27 cellular contexts compared by ENCODE assay signal in the genomic region with DNA sequence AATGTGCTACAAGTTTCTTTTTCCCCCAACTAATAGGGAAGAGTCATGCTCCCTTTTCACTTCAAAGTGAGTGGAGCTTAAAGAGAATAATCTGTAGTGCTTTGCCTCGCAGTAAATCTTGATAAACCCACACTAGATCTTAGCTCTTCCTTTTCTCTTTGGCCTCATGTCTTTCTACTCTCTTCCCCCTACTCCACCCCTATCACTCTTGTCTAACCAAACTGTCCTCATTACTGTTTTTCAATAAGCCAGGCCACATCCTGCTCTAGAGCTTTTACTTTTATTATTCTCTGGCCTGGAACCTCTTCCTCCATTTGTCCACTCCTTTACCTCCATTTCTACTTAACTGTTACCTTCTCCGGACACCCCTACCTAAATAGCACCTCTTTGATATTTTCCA.
A peak's percentile ranks its signal among the peaks of the same experiment; 100 is the strongest.
DNase-seq lines count a peak whose midpoint lies in the region; ATAC-seq and TF ChIP-seq lines count a peak whose summit lies in the region.
"Had no signal": no experiment of that assay in that cellular context is flagged by ENCODE, and none has a peak within 500 bp of the region (broad histone marks: within the 10 kb centered on the region; RNA-seq: fewer than 3 reads in every experiment).

No MANE protein-coding gene starts in this region.

- intact Hi-C loops in prostate gland (cut with DNase I) (no loop called here), body of pancreas (cut with DNase I) (no loop called here)

- no peak overlapping the region for H3K27ac ChIP-seq in prostate gland
- no peak overlapping the region for H3K27ac ChIP-seq in body of pancreas
- H3K27ac ChIP-seq: BLaER1 treated with 17β-estradiol and CSF1 and Interleukin-3, amounts not matched to agents 10 nM and 100 nM; gastrocnemius medialis; ovary; RWPE1; SK-N-MC; testis; uterus; WERI-Rb-1 had no signal

- H3K27ac Mint-ChIP-seq in activated naive CD4-positive, alpha-beta T cell treated with anti-CD3 and anti-CD28 coated beads, Interleukin-2, amount 10 ng/mL, durations not matched to agents 7 days and 5 days, result peak overlapping the region; percentile 96
- H3K27ac Mint-ChIP-seq in T-helper 2 cell treated with Interferon-gamma antibody and Interleukin-4, amounts not matched to agents 5 μg/mL and 100 μg/mL, for 36 hours, result peak overlapping the region; percentile 97
- peak overlapping the region; percentile 60 for H3K27ac Mint-ChIP-seq in central memory CD8-positive, alpha-beta T cell (ENCODE audit: low read depth)
- H3K27ac Mint-ChIP-seq in stimulated activated naive CD8-positive, alpha-beta T cell treated with anti-CD3 and anti-CD28 coated beads, Interleukin-15, amount 100 ng/mL, for 72 hours, result peak overlapping the region; percentile 72 to 97
- H3K27ac Mint-ChIP-seq: dendritic cell treated with granulocyte-macrophage colony-stimulating factor and Interleukin-4, amounts not matched to agents 40 ng/mL and 50 ng/mL, for 4 days; nephron; stimulated activated memory B cell treated with anti-CD40 and anti-IgM and Interleukin-4, amounts not matched to agents 10 μg/mL and 1 μg/mL and 100 μg/mL, for 72 hours had no signal

- WGBS in prostate gland, result 90% methylated on average over 2 of the region's 2 CpGs
- 69 to 81% methylated on average over 2 of the region's 2 CpGs for whole genome bisulfite sequencing in body of pancreas, 2 donors

- H3K4me1 ChIP-seq in prostate gland (replicated peaks) (no peaks in the 10 kb centered on the region), body of pancreas (no peaks in the 10 kb centered on the region)
- H3K4me1 ChIP-seq: gastrocnemius medialis, testis, uterus had no signal

- no peaks in the 10 kb centered on the region for H3K9me3 ChIP-seq in prostate gland
- no peaks in the 10 kb centered on the region for H3K9me3 ChIP-seq in body of pancreas
- H3K9me3 ChIP-seq: gastrocnemius medialis, ovary, testis, uterus had no signal

- no peaks in the 10 kb centered on the region for H3K27me3 Mint-ChIP-seq in activated naive CD4-positive, alpha-beta T cell treated with anti-CD3 and anti-CD28 coated beads, Interleukin-2, amount 10 ng/mL, durations not matched to agents 7 days and 5 days
- H3K27me3 Mint-ChIP-seq in T-helper 2 cell treated with Interferon-gamma antibody and Interleukin-4, amounts not matched to agents 5 μg/mL and 100 μg/mL, for 36 hours (ENCODE audit: low read depth), result no peaks in the 10 kb centered on the region
- H3K27me3 Mint-ChIP-seq in central memory CD8-positive, alpha-beta T cell, result no peaks in the 10 kb centered on the region
- no peaks in the 10 kb centered on the region for H3K27me3 Mint-ChIP-seq in stimulated activated naive CD8-positive, alpha-beta T cell treated with anti-CD3 and anti-CD28 coated beads, Interleukin-15, amount 100 ng/mL, for 72 hours
- H3K27me3 Mint-ChIP-seq: dendritic cell treated with granulocyte-macrophage colony-stimulating factor and Interleukin-4, amounts not matched to agents 40 ng/mL and 50 ng/mL, for 4 days; stimulated activated memory B cell treated with anti-CD40 and anti-IgM and Interleukin-4, amounts not matched to agents 10 μg/mL and 1 μg/mL and 100 μg/mL, for 72 hours had no signal

- TF ChIP-seq CTCF in prostate gland (IDR thresholded peaks at IDR 0.05) (no peak), body of pancreas (IDR thresholded peaks at IDR 0.05) (no peak)

- peaks cover 76% of the 10 kb centered on the region for H3K4me1 Mint-ChIP-seq in activated naive CD4-positive, alpha-beta T cell treated with anti-CD3 and anti-CD28 coated beads, Interleukin-2, amount 10 ng/mL, durations not matched to agents 7 days and 5 days
- peaks cover 76% of the 10 kb centered on the region for H3K4me1 Mint-ChIP-seq in T-helper 2 cell treated with Interferon-gamma antibody and Interleukin-4, amounts not matched to agents 5 μg/mL and 100 μg/mL, for 36 hours (ENCODE audit: low read depth)
- peaks cover 56% of the 10 kb centered on the region for H3K4me1 Mint-ChIP-seq in central memory CD8-positive, alpha-beta T cell
- H3K4me1 Mint-ChIP-seq in stimulated activated naive CD8-positive, alpha-beta T cell treated with anti-CD3 and anti-CD28 coated beads, Interleukin-15, amount 100 ng/mL, for 72 hours, result peaks cover 76% of the 10 kb centered on the region
- H3K4me1 Mint-ChIP-seq: nephron had no signal

- H3K36me3 ChIP-seq in prostate gland (no peaks in the 10 kb centered on the region), body of pancreas (replicated peaks in 1 of 2; ENCODE audit: insufficient read depth in 1 of 2, low read depth in 2 of 2) (no peaks in the 10 kb centered on the region)
- H3K36me3 ChIP-seq: BLaER1 treated with 17β-estradiol and CSF1 and Interleukin-3, amounts not matched to agents 10 nM and 100 nM; gastrocnemius medialis; ovary; uterus; WERI-Rb-1 had no signal

- CTCF ChIA-PET in activated naive CD4-positive, alpha-beta T cell treated with anti-CD3 and anti-CD28 coated beads, Interleukin-2, amount 10 ng/mL, durations not matched to agents 7 days and 5 days (lab: Charles Lee), result interaction anchor here (0.7 to 2.5 kb wide), 10 partner anchors 10 to 286 kb away, joined by 3 to 17 read pairs (median 4); no protein-coding TSS in a partner anchor

- no peak overlapping the region for H3K4me3 Mint-ChIP-seq in activated naive CD4-positive, alpha-beta T cell treated with anti-CD3 and anti-CD28 coated beads, Interleukin-2, amount 10 ng/mL, durations not matched to agents 7 days and 5 days
- peak overlapping the region; percentile 42 for H3K4me3 Mint-ChIP-seq in T-helper 2 cell treated with Interferon-gamma antibody and Interleukin-4, amounts not matched to agents 5 μg/mL and 100 μg/mL, for 36 hours
- H3K4me3 Mint-ChIP-seq in central memory CD8-positive, alpha-beta T cell, result peak overlapping the region; percentile 3
- peak overlapping the region; percentile 17 to 65 for H3K4me3 Mint-ChIP-seq in stimulated activated naive CD8-positive, alpha-beta T cell treated with anti-CD3 and anti-CD28 coated beads, Interleukin-15, amount 100 ng/mL, for 72 hours
- H3K4me3 Mint-ChIP-seq: dendritic cell treated with granulocyte-macrophage colony-stimulating factor and Interleukin-4, amounts not matched to agents 40 ng/mL and 50 ng/mL, for 4 days; nephron; stimulated activated memory B cell treated with anti-CD40 and anti-IgM and Interleukin-4, amounts not matched to agents 10 μg/mL and 1 μg/mL and 100 μg/mL, for 72 hours had no signal

- peaks cover 16% of the 10 kb centered on the region for H3K9me3 Mint-ChIP-seq in activated naive CD4-positive, alpha-beta T cell treated with anti-CD3 and anti-CD28 coated beads, Interleukin-2, amount 10 ng/mL, durations not matched to agents 7 days and 5 days
- peaks cover 16% of the 10 kb centered on the region for H3K9me3 Mint-ChIP-seq in T-helper 2 cell treated with Interferon-gamma antibody and Interleukin-4, amounts not matched to agents 5 μg/mL and 100 μg/mL, for 36 hours
- peaks cover 15% of the 10 kb centered on the region for H3K9me3 Mint-ChIP-seq in central memory CD8-positive, alpha-beta T cell
- H3K9me3 Mint-ChIP-seq in stimulated activated naive CD8-positive, alpha-beta T cell treated with anti-CD3 and anti-CD28 coated beads, Interleukin-15, amount 100 ng/mL, for 72 hours, result peaks cover 7 to 20% of the 10 kb centered on the region in 2 donors
- H3K9me3 Mint-ChIP-seq: dendritic cell treated with granulocyte-macrophage colony-stimulating factor and Interleukin-4, amounts not matched to agents 40 ng/mL and 50 ng/mL, for 4 days; nephron had no signal

- H3K36me3 Mint-ChIP-seq in activated naive CD4-positive, alpha-beta T cell treated with anti-CD3 and anti-CD28 coated beads, Interleukin-2, amount 10 ng/mL, durations not matched to agents 7 days and 5 days, result peaks cover 38% of the 10 kb centered on the region
- peaks cover 28% of the 10 kb centered on the region for H3K36me3 Mint-ChIP-seq in T-helper 2 cell treated with Interferon-gamma antibody and Interleukin-4, amounts not matched to agents 5 μg/mL and 100 μg/mL, for 36 hours (ENCODE audit: low read depth)
- no peaks in the 10 kb centered on the region for H3K36me3 Mint-ChIP-seq in central memory CD8-positive, alpha-beta T cell (ENCODE audit: insufficient read depth)
- H3K36me3 Mint-ChIP-seq: stimulated activated memory B cell treated with anti-CD40 and anti-IgM and Interleukin-4, amounts not matched to agents 10 μg/mL and 1 μg/mL and 100 μg/mL, for 72 hours had no signal

- ATAC-seq in central memory CD8-positive, alpha-beta T cell (replicated peaks; ENCODE audit: extremely low read depth, poor library complexity, severe bottlenecking), result no peak
- ATAC-seq in stimulated activated naive CD8-positive, alpha-beta T cell treated with anti-CD3 and anti-CD28 coated beads, Interleukin-15, amount 100 ng/mL, for 72 hours, result peak; percentile 37
- ATAC-seq in body of pancreas, result no peak
- ATAC-seq: gastrocnemius medialis; left lobe of liver; stimulated activated memory B cell treated with anti-CD40 and anti-IgM and Interleukin-4, amounts not matched to agents 10 μg/mL and 1 μg/mL and 100 μg/mL, for 72 hours had no signal

- H3K27me3 ChIP-seq in prostate gland (replicated peaks; ENCODE audit: insufficient read depth), result no peaks in the 10 kb centered on the region
- no peaks in the 10 kb centered on the region for H3K27me3 ChIP-seq in body of pancreas
- H3K27me3 ChIP-seq: BLaER1 treated with 17β-estradiol and CSF1 and Interleukin-3, amounts not matched to agents 10 nM and 100 nM; gastrocnemius medialis; ovary; testis; uterus had no signal

- DNase-seq in activated naive CD4-positive, alpha-beta T cell treated with anti-CD3 and anti-CD28 coated beads, Interleukin-2, amount 10 ng/mL, durations not matched to agents 7 days and 5 days, result no peak
- DNase-seq in activated naive CD4-positive, alpha-beta T cell treated with anti-CD3 and anti-CD28 coated beads, Interleukin-2, amount 50 U/mL, for 16 hours, result no peak
- no peak for DNase-seq in T-helper 2 cell treated with Interferon-gamma antibody and Interleukin-4, amounts not matched to agents 5 μg/mL and 100 μg/mL, for 36 hours (ENCODE audit: low spot score)
- no peak for DNase-seq in central memory CD8-positive, alpha-beta T cell (ENCODE audit: low spot score in 2 of 2)
- DNase-seq in stimulated activated naive CD8-positive, alpha-beta T cell treated with anti-CD3 and anti-CD28 coated beads, Interleukin-15, amount 100 ng/mL, for 72 hours, result no peak
- no peak for DNase-seq in prostate gland (ENCODE audit: low spot score)
- DNase-seq in body of pancreas, result no peak
- no peak for DNase-seq in GDM1 (lab: John Stamatoyannopoulos, UW)
- DNase-seq: activated CD8-positive, alpha-beta memory T cell treated with anti-CD3 and anti-CD28 coated beads for 24 hours; gastrocnemius medialis; hippocampal formation; IMR-90; NCI-H1092 treated with DMSO at 0.1 percent for 48 hours; NCI-H2029 treated with DMSO at 0.1 percent for 48 hours; NCI-H345; NCI-H774; ovary; testis; uterus; WERI-Rb-1 had no signal

- H3K4me3 ChIP-seq in prostate gland, result no peak overlapping the region
- H3K4me3 ChIP-seq in body of pancreas, result no peak overlapping the region
- H3K4me3 ChIP-seq: BLaER1 treated with 17β-estradiol and CSF1 and Interleukin-3, amounts not matched to agents 10 nM and 100 nM; gastrocnemius medialis; ovary; SK-N-MC; testis; uterus had no signal

- TF ChIP-seq POLR2A in prostate gland (IDR thresholded peaks at IDR 0.05), result no peak
- TF ChIP-seq POLR2A in body of pancreas (IDR thresholded peaks at IDR 0.05), result no peak
